In genomic region chr22:37610480-37611148, GRCh38 we compare ENCODE assay signal across 9 cellular contexts. TPM values are rescaled to one million over a fixed set of nuclear protein-coding genes. Genes with fewer than 3 reads are reported as not detected.
DNase-seq lines count a peak whose midpoint lies in the region; ATAC-seq and TF ChIP-seq lines count a peak whose summit lies in the region.
"Had no signal": no experiment of that assay in that cellular context is flagged by ENCODE, and none has a peak within 500 bp of the region (broad histone marks: within the 10 kb centered on the region; RNA-seq: fewer than 3 reads in every experiment).

No MANE protein-coding gene starts in this region.

- intact Hi-C loops in right lobe of liver (cut with DNase I), result no loop called here
- intact Hi-C loops in transverse colon (cut with DNase I; ENCODE audit: low total_unique reads), result no loop called here

- H3K4me3 ChIP-seq in right lobe of liver (no peak overlapping the region), transverse colon (no peak overlapping the region), HAP-1 (no peak overlapping the region)

- TF ChIP-seq CTCF in WTC11 (IDR thresholded peaks at IDR 0.05) (no peak), right lobe of liver (IDR thresholded peaks at IDR 0.05) (no peak), transverse colon (IDR thresholded peaks at IDR 0.05) (no peak)

- in situ Hi-C loops in transverse colon (cut with MboI; ENCODE audit: low pct_ligation_motif_present in 1 of 4, low pct_unique_long_range_greater_than_20kb in 1 of 4, low sequenced_read_pairs in 3 of 4), result no loop called here
- in situ Hi-C loops in HAP-1 (cut with MboI; ENCODE audit: low sequenced_read_pairs), result no loop called here

- 74% methylated on average over 6 of the region's 16 CpGs for WGBS in right lobe of liver (ENCODE audit: insufficient coverage, low coverage, low lambda C conversion rate, missing lambda C conversion rate)
- WGBS in transverse colon (ENCODE audit: low coverage in 1 of 2), 2 donors, result 54 to 75% methylated on average over 3 to 16 of the region's 16 CpGs

- H3K36me3 Mint-ChIP-seq in activated T-cell treated with anti-CD3 and anti-CD28 coated beads, Interleukin-2, amount 50 U/mL, for 4 hours (ENCODE audit: insufficient read depth), result peaks cover 4% of the 10 kb centered on the region
- H3K36me3 Mint-ChIP-seq in WTC11, result peaks cover 6% of the 10 kb centered on the region

- POLR2A ChIA-PET in WTC11 (lab: Charles Lee), result no interaction called here

- peak overlapping the region; percentile 98 for H3K4me3 Mint-ChIP-seq in activated T-cell treated with anti-CD3 and anti-CD28 coated beads, Interleukin-2, amount 50 U/mL, for 4 hours
- peak overlapping the region; percentile 90 for H3K4me3 Mint-ChIP-seq in WTC11

- H3K36me3 ChIP-seq in right lobe of liver, result peaks cover 0 to 11% (median 0%) of the 10 kb centered on the region in 4 donors
- H3K36me3 ChIP-seq in transverse colon, result no peaks in the 10 kb centered on the region
- H3K36me3 ChIP-seq in HAP-1 (replicated peaks), result peaks cover 18% of the 10 kb centered on the region

- no peak for TF ChIP-seq EP300 in transverse colon (IDR thresholded peaks at IDR 0.05; ENCODE audit: low read depth)

- no peaks in the 10 kb centered on the region for H3K9me3 Mint-ChIP-seq in activated T-cell treated with anti-CD3 and anti-CD28 coated beads, Interleukin-2, amount 50 U/mL, for 4 hours
- H3K9me3 Mint-ChIP-seq in WTC11, result no peaks in the 10 kb centered on the region

- H3K9me3 ChIP-seq in right lobe of liver (no peaks in the 10 kb centered on the region), transverse colon (no peaks in the 10 kb centered on the region), HAP-1 (no peaks in the 10 kb centered on the region)

- peaks cover 36% of the 10 kb centered on the region for H3K4me1 Mint-ChIP-seq in activated T-cell treated with anti-CD3 and anti-CD28 coated beads, Interleukin-2, amount 50 U/mL, for 4 hours (ENCODE audit: low read depth)
- H3K4me1 Mint-ChIP-seq in WTC11, result peaks cover 15% of the 10 kb centered on the region

- H3K27me3 ChIP-seq in right lobe of liver (no peaks in the 10 kb centered on the region), transverse colon (no peaks in the 10 kb centered on the region), HAP-1 (ENCODE audit: low read depth) (peaks cover 6% of the 10 kb centered on the region; the same call in 1 of the 2 replicates)

- H3K27ac Mint-ChIP-seq in WTC11, result no peak overlapping the region

- DNase-seq in activated T-cell treated with anti-CD3 and anti-CD28 coated beads, Interleukin-2, amount 50 U/mL, for 4 hours, result no peak
- no peak for DNase-seq in activated T-cell treated with anti-CD3 and anti-CD28 coated beads, Interleukin-2, amount 50 U/mL, for 1 hour
- DNase-seq in WTC11 (ENCODE audit: low spot score), result no peak
- DNase-seq in right lobe of liver, result no peak
- peak; percentile 84 for DNase-seq in transverse colon
- no peak for DNase-seq in HAP-1 (ENCODE audit: low spot score in 2 of 2)
- no peak for DNase-seq in HK-2 (ENCODE audit: unreplicated experiment)
- DNase-seq: AML-193 had no signal

- ATAC-seq in activated T-cell treated with anti-CD3 and anti-CD28 coated beads, Interleukin-2, amount 50 U/mL, for 4 hours, result no peak
- ATAC-seq in WTC11 (no peak), right lobe of liver (no peak), HG03442 (IDR thresholded peaks at IDR 0.05; ENCODE audit: unreplicated experiment) (no peak)

- H3K4me1 ChIP-seq in right lobe of liver, result peaks cover 0 to 22% (median 2%) of the 10 kb centered on the region in 4 donors
- H3K4me1 ChIP-seq in transverse colon, result peaks cover 9 to 56% (median 42%) of the 10 kb centered on the region in 4 donors
- H3K4me1 ChIP-seq in HAP-1, result peaks cover 9% of the 10 kb centered on the region

- TF ChIP-seq POLR2A in right lobe of liver (IDR thresholded peaks at IDR 0.05) (no peak), transverse colon (IDR thresholded peaks at IDR 0.05) (no peak)

- CTCF ChIA-PET in WTC11 (lab: Charles Lee), result interaction anchor here (4.0 to 4.6 kb wide), 3 partner anchors 16 to 31 kb away, joined by 29 to 56 read pairs (median 39); partner anchors contain the start of gene SH3BP1

- no peaks in the 10 kb centered on the region for H3K27me3 Mint-ChIP-seq in activated T-cell treated with anti-CD3 and anti-CD28 coated beads, Interleukin-2, amount 50 U/mL, for 4 hours (ENCODE audit: low read depth)
- H3K27me3 Mint-ChIP-seq in WTC11 (ENCODE audit: low read depth), result no peaks in the 10 kb centered on the region

- H3K27ac ChIP-seq in right lobe of liver (peak overlapping the region in 2 of 3 donors; percentile 84 to 88), transverse colon (peak overlapping the region; percentile 91 to 97 (median 94))

TF ChIP-seq in WTC11, 78 proteins besides CTCF, POLR2A, EP300 and RAD21:
- TF ChIP-seq ZNF138 (CRISPR knock-in tag; conservative IDR thresholded peaks at IDR 0.05), result no peak
- no peak for TF ChIP-seq SMAD3 (CRISPR knock-in tag; IDR thresholded peaks at IDR 0.05; ENCODE audit: borderline replicate concordance)
- no peak for TF ChIP-seq NFATC4 (CRISPR knock-in tag; IDR thresholded peaks at IDR 0.05)
- TF ChIP-seq CREM (CRISPR knock-in tag; IDR thresholded peaks at IDR 0.05), result no peak
- no peak for TF ChIP-seq ZNF263 (CRISPR knock-in tag; IDR thresholded peaks at IDR 0.05; ENCODE audit: low read depth)
- TF ChIP-seq CBFB (CRISPR knock-in tag; IDR thresholded peaks at IDR 0.05; ENCODE audit: low read depth), result no peak
- no peak for TF ChIP-seq SP1 (CRISPR knock-in tag; conservative IDR thresholded peaks at IDR 0.05)
- TF ChIP-seq SOX15 (CRISPR knock-in tag; IDR thresholded peaks at IDR 0.05), result no peak

RNA-seq across cellular contexts. Expression of gene GGA1, which starts 2.0 kb away (rescaled TPM):
- total RNA-seq in activated T-cell treated with anti-CD3 and anti-CD28 coated beads, Interleukin-2, amount 50 U/mL, for 4 hours, result 10 to 100 TPM; 73.3 to 79.5 (median 77.3) TPM
- 59.5 to 66.3 TPM (median 61.6 TPM) in 3 replicates for total RNA-seq in WTC11 (2021)
- total RNA-seq in right lobe of liver, result 10 to 100 TPM; 18.4 to 27.3 (median 24.1) TPM
- 100 to 1,000 TPM in 1 of 4 donors, 10 to 100 TPM in 3; 60.1 to 142 (median 73.8) TPM for total RNA-seq in transverse colon

RNA-seq across cellular contexts. Expression of gene SH3BP1, which starts 28.9 kb away (rescaled TPM):
- total RNA-seq in activated T-cell treated with anti-CD3 and anti-CD28 coated beads, Interleukin-2, amount 50 U/mL, for 4 hours, result 10 to 100 TPM; 51.1 to 54.3 (median 52.5) TPM
- total RNA-seq in WTC11 (2021), result 35.4 to 39.4 TPM (median 36.6 TPM) in 3 replicates
- 1 to 10 TPM; 1.6 to 4.8 (median 2.8) TPM for total RNA-seq in right lobe of liver
- total RNA-seq in transverse colon, result 100 to 1,000 TPM in 2 of 4 donors, 10 to 100 TPM in 2; 53.1 to 158 (median 84.7) TPM

RNA-seq across cellular contexts. Expression of gene LGALS2, which starts 30.7 kb away (rescaled TPM):
- total RNA-seq in activated T-cell treated with anti-CD3 and anti-CD28 coated beads, Interleukin-2, amount 50 U/mL, for 4 hours, result not detected
- total RNA-seq in WTC11 (2021), result 0.33 TPM in 1 of 3 replicates, not detected in the others
- under 1 TPM in 1 of 6 experiments, not detected in 5; 0.64 TPM for total RNA-seq in right lobe of liver
- total RNA-seq in transverse colon, result 10 to 100 TPM in 2 of 4 donors, 1 to 10 TPM in 1, not detected in 1; 1.3 to 43.4 (median 17.2) TPM

RNA-seq across cellular contexts. Expression of gene PDXP, which starts 47.9 kb away (rescaled TPM):
- 10 to 100 TPM; 39.0 to 50.2 (median 43.7) TPM for total RNA-seq in activated T-cell treated with anti-CD3 and anti-CD28 coated beads, Interleukin-2, amount 50 U/mL, for 4 hours
- total RNA-seq in WTC11 (2021) (36.1 to 42.5 TPM (median 42.3 TPM) in 3 replicates), right lobe of liver (10 to 100 TPM; 15.7 to 63.4 (median 34.4) TPM), transverse colon (100 to 1,000 TPM in 1 of 4 donors, 10 to 100 TPM in 3; 28.9 to 126 (median 50.7) TPM)

RNA-seq across cellular contexts. Expression of gene CDC42EP1, which starts 50.3 kb away (rescaled TPM):
- under 1 TPM; 0.13 to 0.42 (median 0.35) TPM for total RNA-seq in activated T-cell treated with anti-CD3 and anti-CD28 coated beads, Interleukin-2, amount 50 U/mL, for 4 hours
- total RNA-seq in WTC11 (2021) (9.6 to 12.7 TPM (median 10.4 TPM) in 3 replicates), right lobe of liver (100 to 1,000 TPM in 1 of 6 experiments, 10 to 100 TPM in 5; 29.2 to 117 (median 68.0) TPM), transverse colon (10 to 100 TPM; 27.3 to 52.9 (median 28.9) TPM)
